ENCODE assay signal across 2 cellular contexts in the genomic region with DNA sequence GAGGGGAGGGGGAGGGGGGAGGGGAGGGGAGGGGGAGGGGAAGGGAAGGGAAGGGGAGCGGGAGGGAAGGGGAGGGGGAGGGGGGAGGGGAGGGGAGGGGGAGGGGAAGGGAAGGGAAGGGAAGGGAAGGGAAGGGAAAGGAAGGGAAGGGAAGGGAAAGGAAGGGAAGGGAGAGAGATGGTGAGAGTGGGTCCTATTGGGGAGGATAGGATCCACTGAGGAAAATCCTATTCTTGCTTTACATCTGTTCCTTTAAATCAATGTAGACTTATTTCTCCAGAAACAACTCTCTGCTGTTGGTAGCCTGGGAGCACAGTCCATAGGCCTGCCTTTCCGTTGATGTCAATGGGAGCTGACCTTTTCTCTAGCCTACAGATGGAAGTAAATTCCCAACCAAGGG. TPM values are rescaled to one million over a fixed set of nuclear protein-coding genes. Genes with fewer than 3 reads are reported as not detected.
"Had no signal": no experiment of that assay in that cellular context is flagged by ENCODE, and none has a peak within 500 bp of the region (broad histone marks: within the 10 kb centered on the region; RNA-seq: fewer than 3 reads in every experiment).

No MANE protein-coding gene starts in this region.

RNA-seq across cellular contexts. Expression of a gene that starts 10.1 kb away (rescaled TPM):
- total RNA-seq: subcutaneous adipose tissue, thyroid gland had no signal
